21 cellular contexts compared by ENCODE assay signal in genomic region chr6:121999458-122000065, GRCh38.
DNase-seq lines count a peak whose midpoint lies in the region; ATAC-seq and TF ChIP-seq lines count a peak whose summit lies in the region.
"Had no signal": no experiment of that assay in that cellular context is flagged by ENCODE, and none has a peak within 500 bp of the region (broad histone marks: within the 10 kb centered on the region; RNA-seq: fewer than 3 reads in every experiment).

No MANE protein-coding gene starts in this region.

- no peaks in the 10 kb centered on the region for H3K79me1 ChIP-seq in H9 (ENCODE audit: insufficient read depth, low read depth, low read length, poor library complexity, severe bottlenecking)

- no peak overlapping the region for H3K14ac ChIP-seq in H9 (ENCODE audit: insufficient read depth, low read length)

- H2BK5ac ChIP-seq in H9 (ENCODE audit: insufficient read length, low read length): no peak overlapping the region

- H3K4me3 ChIP-seq in AG10803 (ENCODE audit: low read length): no peak overlapping the region
- no peak overlapping the region for H3K4me3 ChIP-seq in iPS-20b (ENCODE audit: low read length)

- no peak overlapping the region for H2AK5ac ChIP-seq in H9 (ENCODE audit: insufficient read length, low read length)

- H3K9ac ChIP-seq in H9 (ENCODE audit: extremely low read depth, insufficient read length, low read length) (no peak overlapping the region), iPS-20b (ENCODE audit: low read depth, low read length) (no peak overlapping the region)

- no peak overlapping the region for H3K23ac ChIP-seq in H9 (ENCODE audit: insufficient read length, low read depth, low read length)

- H3K9me3 ChIP-seq in H9 (ENCODE audit: control insufficient read depth, low read depth, low read length) (no peaks in the 10 kb centered on the region), iPS-20b (ENCODE audit: insufficient read depth, low read depth, low read length) (no peaks in the 10 kb centered on the region)
- H3K9me3 ChIP-seq: BE2C had no signal

- no peak overlapping the region for H3K4ac ChIP-seq in H9 (ENCODE audit: low read depth, low read length)

- in situ Hi-C loops in SK-MEL-5 (cut with HindIII; ENCODE audit: low pct_unique_long_range_greater_than_20kb, low sequenced_read_pairs): no loop called here

- H3K4me1 Mint-ChIP-seq in H9: peaks cover 33 to 34% of the 10 kb centered on the region in 2 experiments
- H3K4me1 Mint-ChIP-seq: CD4-positive, CD25-positive, alpha-beta regulatory T cell had no signal

- no peak for ATAC-seq in HG02973 (IDR thresholded peaks at IDR 0.05; ENCODE audit: unreplicated experiment)
- ATAC-seq: Panc1 had no signal

- TF ChIP-seq CTCF in AG10803 (conservative IDR thresholded peaks at IDR 0.05; ENCODE audit: low read length): no peak
- no peak for TF ChIP-seq CTCF in H9 (conservative IDR thresholded peaks at IDR 0.05)

- no peaks in the 10 kb centered on the region for H3K23me2 ChIP-seq in H9 (ENCODE audit: insufficient read length, low read depth, low read length, poor library complexity, severe bottlenecking)

- no peak overlapping the region for H2BK120ac ChIP-seq in H9 (ENCODE audit: low read depth, low read length, poor library complexity, severe bottlenecking)

- DNase-seq in AG10803 (ENCODE audit: low read depth) (peak; percentile 12), H9 (no peak), SK-MEL-5 (ENCODE audit: low read depth, low spot score) (peak; percentile 14), T1000 (lab: John Stamatoyannopoulos, UW) (no peak)
- DNase-seq in stimulated activated CD4-positive, alpha-beta T cell treated with anti-CD3 and anti-CD28 coated beads, Interleukin-4, amount 100 ng/mL, for 1 hour: no peak
- DNase-seq: BE2C; CD4-positive, CD25-positive, alpha-beta regulatory T cell; COR-L47; DMS79; H7; KG1; NCI-H1105; NCI-H146; NCI-H2029 treated with DMSO at 0.1 percent for 48 hours; NCI-H510A treated with DMSO at 0.1 percent for 48 hours; NCI-H774; NK-92 treated with Interleukin-12 subunit alpha and Interleukin-12 subunit beta, amount 100 ng/mL, for 24 hours; SIG-M5 had no signal

- H4K8ac ChIP-seq in H9 (replicated peaks; ENCODE audit: insufficient read length, low read depth, low read length): no peak overlapping the region

- no peaks in the 10 kb centered on the region for H3K36me3 ChIP-seq in iPS-20b (ENCODE audit: insufficient read depth, low read depth, low read length)
- H3K36me3 ChIP-seq: BE2C had no signal

- H4K5ac ChIP-seq in H9 (ENCODE audit: insufficient read length, low read depth, low read length): no peak overlapping the region

- H3K4me2 ChIP-seq in H9 (ENCODE audit: insufficient read depth, insufficient read length, low read length): no peak overlapping the region

- no peaks in the 10 kb centered on the region for H3K27me3 Mint-ChIP-seq in H9 (ENCODE audit: low read depth)
- H3K27me3 Mint-ChIP-seq: CD4-positive, CD25-positive, alpha-beta regulatory T cell had no signal

- no peak overlapping the region for H3T11ph ChIP-seq in H9 (ENCODE audit: low read length)

- H3K4me3 Mint-ChIP-seq in H9: no peak overlapping the region; a peak in 1 of 5 replicates
- H3K4me3 Mint-ChIP-seq: CD4-positive, CD25-positive, alpha-beta regulatory T cell had no signal

- WGBS in H9 (ENCODE audit: extremely low coverage, insufficient read length, low lambda C conversion rate): no CpG with 5 or more reads among the region's 6 CpGs

- H4K20me1 ChIP-seq in H9 (ENCODE audit: control insufficient read depth, insufficient read depth, insufficient read length): no peaks in the 10 kb centered on the region

- H3K4me1 ChIP-seq in H9 (ENCODE audit: insufficient read depth, low read length): 0 out of 2 replicates have a peak, but pooled peaks cover 2% of the 10 kb centered on the region
- H3K4me1 ChIP-seq in iPS-20b (ENCODE audit: insufficient read depth, low read length): peaks cover 27% of the 10 kb centered on the region; the same call in 1 of the 2 replicates
- H3K4me1 ChIP-seq: BE2C had no signal

- H4K91ac ChIP-seq in H9 (ENCODE audit: insufficient read length, low read depth, low read length): no peak overlapping the region

- H3K79me2 ChIP-seq in H9 (ENCODE audit: insufficient read depth, low read length): no peaks in the 10 kb centered on the region

- H2BK12ac ChIP-seq in H9 (ENCODE audit: insufficient read length, low read depth, low read length): no peak overlapping the region

- no peak overlapping the region for H2BK20ac ChIP-seq in H9 (ENCODE audit: low read depth, low read length, poor library complexity, severe bottlenecking)

- H3K27me3 ChIP-seq in H9 (ENCODE audit: insufficient read depth, low read length): no peaks in the 10 kb centered on the region
- H3K27me3 ChIP-seq in iPS-20b (ENCODE audit: insufficient read depth, low read length): no peaks in the 10 kb centered on the region
- H3K27me3 ChIP-seq: BE2C had no signal

- no peak overlapping the region for H2BK15ac ChIP-seq in H9 (ENCODE audit: low read depth, low read length)

- no peak overlapping the region for H3K56ac ChIP-seq in H9 (ENCODE audit: insufficient read length, low read depth, low read length)

- H3K18ac ChIP-seq in H9 (ENCODE audit: insufficient read length, low read depth, low read length): no peak overlapping the region

- peaks cover 0 to 7% (median 6%) of the 10 kb centered on the region in 3 experiments; a peak in 3 of 7 replicates for H3K36me3 Mint-ChIP-seq in H9 (ENCODE audit: insufficient read depth in 1 of 3, low read depth in 3 of 3)
- H3K36me3 Mint-ChIP-seq: CD4-positive, CD25-positive, alpha-beta regulatory T cell had no signal

- peak overlapping the region in 2 of 3 experiments; percentile 27 to 38; a peak in 3 of 7 replicates for H3K27ac Mint-ChIP-seq in H9
- H3K27ac Mint-ChIP-seq: CD4-positive, CD25-positive, alpha-beta regulatory T cell had no signal

- H2AFZ ChIP-seq in H9 (ENCODE audit: low read length): no peak overlapping the region

- H3K27ac ChIP-seq in H9 (ENCODE audit: insufficient read length, low read depth, low read length) (no peak overlapping the region), iPS-20b (ENCODE audit: low read length) (peak overlapping the region; percentile 33)

- H3K9me3 Mint-ChIP-seq in H9: peaks cover 0 to 8% of the 10 kb centered on the region in 2 experiments; a peak in 2 of 5 replicates

Comparison
In these comparisons a context has a peak if more than half of its experiments do, and no peak if none do; other contexts are left out.
1. DNase-seq: peak in AG10803 (single experiment) and SK-MEL-5 (single experiment); none in H9 (single experiment), stimulated activated CD4-positive, alpha-beta T cell treated with anti-CD3 and anti-CD28 coated beads, Interleukin-4, amount 100 ng/mL, for 1 hour (single experiment) and T1000 (single experiment).